Comparison of ENCODE assay signal across 13 cellular contexts in genomic region chr11:130269544-130269943, GRCh38.
DNase-seq lines count a peak whose midpoint lies in the region; ATAC-seq and TF ChIP-seq lines count a peak whose summit lies in the region.
"Had no signal": no experiment of that assay in that cellular context is flagged by ENCODE, and none has a peak within 500 bp of the region (broad histone marks: within the 10 kb centered on the region; RNA-seq: fewer than 3 reads in every experiment).

No MANE protein-coding gene starts in this region.

- no peaks in the 10 kb centered on the region for H3K9me3 ChIP-seq in SU-DHL-6 (ENCODE audit: insufficient read depth, low read length)

- no peak overlapping the region for H3K9ac ChIP-seq in SU-DHL-6 (ENCODE audit: low read length)

- H4K20me1 ChIP-seq in SU-DHL-6 (ENCODE audit: low read depth, low read length): no peaks in the 10 kb centered on the region

- H3K4me2 ChIP-seq in SU-DHL-6 (ENCODE audit: low read depth, low read length, poor library complexity, severe bottlenecking): peak overlapping the region; percentile 45

- peak overlapping the region; percentile 48; the same call in 1 of the 2 replicates for H3K27ac ChIP-seq in SU-DHL-6 (ENCODE audit: low read depth, low read length)
- H3K27ac ChIP-seq: VCaP had no signal

- H3K4me1 Mint-ChIP-seq in activated T-cell treated with anti-CD3 and anti-CD28 coated beads, Interleukin-2, amount 50 U/mL, for 24 hours (ENCODE audit: low read depth): peaks cover 23% of the 10 kb centered on the region

- no peaks in the 10 kb centered on the region for H3K27me3 ChIP-seq in SU-DHL-6 (ENCODE audit: low read length)

- H3K79me2 ChIP-seq in SU-DHL-6 (ENCODE audit: insufficient read depth, low read length): no peaks in the 10 kb centered on the region

- 0 out of 2 replicates have a peak, but pooled peaks cover 4% of the 10 kb centered on the region for H3F3A ChIP-seq in SU-DHL-6 (ENCODE audit: insufficient read depth)

- no peak overlapping the region for H3K27ac Mint-ChIP-seq in activated T-cell treated with anti-CD3 and anti-CD28 coated beads, Interleukin-2, amount 50 U/mL, for 24 hours

- peaks cover 52% of the 10 kb centered on the region for H3K36me3 Mint-ChIP-seq in activated T-cell treated with anti-CD3 and anti-CD28 coated beads, Interleukin-2, amount 50 U/mL, for 24 hours (ENCODE audit: low read depth)

- H3K9me3 Mint-ChIP-seq in activated T-cell treated with anti-CD3 and anti-CD28 coated beads, Interleukin-2, amount 50 U/mL, for 24 hours: no peaks in the 10 kb centered on the region

- H3K4me3 Mint-ChIP-seq in activated T-cell treated with anti-CD3 and anti-CD28 coated beads, Interleukin-2, amount 50 U/mL, for 24 hours: no peak overlapping the region

- H3K36me3 ChIP-seq in SU-DHL-6 (ENCODE audit: low read length): no peaks in the 10 kb centered on the region

- TF ChIP-seq CTCF in SU-DHL-6 (IDR thresholded peaks at IDR 0.05; ENCODE audit: insufficient read depth, low read length, poor library complexity, severe bottlenecking): no peak

- DNase-seq in UCSD-AML1 (lab: John Stamatoyannopoulos, UW; ENCODE audit: unreplicated experiment) (no peak), AML-193 (lab: John Stamatoyannopoulos, UW) (no peak), NCI-H345 treated with DMSO at 0.1 percent for 48 hours (lab: John Stamatoyannopoulos, UW; ENCODE audit: unreplicated experiment) (no peak)
- no peak for DNase-seq in activated T-cell treated with anti-CD3 and anti-CD28 coated beads, Interleukin-2, amount 50 U/mL, for 24 hours
- DNase-seq: activated naive CD4-positive, alpha-beta T cell; cortex of kidney; KG1; mammary epithelial cell had no signal

- no peak overlapping the region for H2AFZ ChIP-seq in SU-DHL-6 (ENCODE audit: low read depth, low read length, severe bottlenecking)

- ATAC-seq in GM18858 (IDR thresholded peaks at IDR 0.05; ENCODE audit: unreplicated experiment) (peak; percentile 87), GM21717 (IDR thresholded peaks at IDR 0.05; ENCODE audit: unreplicated experiment) (peak; percentile 95), HG03196 (IDR thresholded peaks at IDR 0.05; ENCODE audit: unreplicated experiment) (peak; percentile 91)

- H3K4me3 ChIP-seq in SU-DHL-6 (ENCODE audit: insufficient read depth, low read length, poor library complexity, severe bottlenecking): no peak overlapping the region

- H3K27me3 Mint-ChIP-seq in activated T-cell treated with anti-CD3 and anti-CD28 coated beads, Interleukin-2, amount 50 U/mL, for 24 hours: no peaks in the 10 kb centered on the region

- no peaks in the 10 kb centered on the region for H3K9me2 ChIP-seq in SU-DHL-6 (replicated peaks; ENCODE audit: insufficient read depth, low read length)
